Comparison of ENCODE assay signal across 8 cellular contexts in genomic region chr1:32181065-32181464, GRCh38. TPM values are rescaled to one million over a fixed set of nuclear protein-coding genes. Genes with fewer than 3 reads are reported as not detected.
DNase-seq lines count a peak whose midpoint lies in the region; ATAC-seq and TF ChIP-seq lines count a peak whose summit lies in the region.

No MANE protein-coding gene starts in this region.

- peak overlapping the region; percentile 85 to 100 (median 92) for H3K4me3 Mint-ChIP-seq in CD4-positive, CD25-positive, alpha-beta regulatory T cell

- peak overlapping the region; percentile 74 to 91 (median 90) for H3K27ac Mint-ChIP-seq in CD4-positive, CD25-positive, alpha-beta regulatory T cell

- H3K27me3 ChIP-seq in CD4-positive, CD25-positive, alpha-beta regulatory T cell (ENCODE audit: control insufficient read depth, insufficient read depth, low read length): no peaks in the 10 kb centered on the region
- no peaks in the 10 kb centered on the region for H3K27me3 ChIP-seq in effector memory CD4-positive, alpha-beta T cell (replicated peaks; ENCODE audit: control insufficient read depth, insufficient read depth, low read length, poor library complexity, severe bottlenecking)
- no peaks in the 10 kb centered on the region for H3K27me3 ChIP-seq in neuron (ENCODE audit: insufficient read depth, low read length)

- ATAC-seq in CD4-positive, CD25-positive, alpha-beta regulatory T cell (ENCODE audit: low read depth in 2 of 2): no peak
- ATAC-seq in HG02852 (IDR thresholded peaks at IDR 0.05; ENCODE audit: unreplicated experiment) (no peak), left colon (no peak)

- H3K9me3 ChIP-seq in CD4-positive, CD25-positive, alpha-beta regulatory T cell (ENCODE audit: control insufficient read depth in 2 of 2, low read length in 2 of 2): no peaks in the 10 kb centered on the region
- no peaks in the 10 kb centered on the region for H3K9me3 ChIP-seq in effector memory CD4-positive, alpha-beta T cell (ENCODE audit: control insufficient read depth, low read length)
- H3K9me3 ChIP-seq in neuron (ENCODE audit: low read length): no peaks in the 10 kb centered on the region

- in situ Hi-C loops in GM13977 (cut with MboI; ENCODE audit: low pct_unique_long_range_greater_than_20kb, low sequenced_read_pairs, unreplicated experiment): no loop called here

- TF ChIP-seq POLR2A in NB4 (IDR thresholded peaks at IDR 0.05; ENCODE audit: extremely low read depth, insufficient read length): no peak

- H3K27me3 Mint-ChIP-seq in CD4-positive, CD25-positive, alpha-beta regulatory T cell: no peaks in the 10 kb centered on the region

- peaks cover 48% of the 10 kb centered on the region for H3K4me1 ChIP-seq in CD4-positive, CD25-positive, alpha-beta regulatory T cell (ENCODE audit: control insufficient read depth, insufficient read depth, low read length, poor library complexity, severe bottlenecking)
- peaks cover 20% of the 10 kb centered on the region for H3K4me1 ChIP-seq in effector memory CD4-positive, alpha-beta T cell (ENCODE audit: control insufficient read depth, insufficient read depth, low read length, poor library complexity, severe bottlenecking)
- H3K4me1 ChIP-seq in neuron (ENCODE audit: insufficient read depth, low read length): peaks cover 19% of the 10 kb centered on the region

- H3K36me3 ChIP-seq in CD4-positive, CD25-positive, alpha-beta regulatory T cell (ENCODE audit: control insufficient read depth, insufficient read depth, low read length): peaks cover 22% of the 10 kb centered on the region
- H3K36me3 ChIP-seq in effector memory CD4-positive, alpha-beta T cell (ENCODE audit: control insufficient read depth, insufficient read depth, low read length): peaks cover 23% of the 10 kb centered on the region
- H3K36me3 ChIP-seq in neuron (ENCODE audit: insufficient read depth, low read length): peaks cover 42% of the 10 kb centered on the region

- intact Hi-C loops in left colon (cut with DNase I, micrococcal nuclease): no loop called here

- TF ChIP-seq CTCF in NB4 (IDR thresholded peaks at IDR 0.05; ENCODE audit: low read depth, low read length): no peak
- TF ChIP-seq CTCF in GM13977 (IDR thresholded peaks at IDR 0.05; ENCODE audit: extremely low read depth, insufficient read depth, missing control alignments): no peak

- no peak for DNase-seq in CD4-positive, CD25-positive, alpha-beta regulatory T cell
- DNase-seq in NB4 (ENCODE audit: low read depth) (no peak), left colon (no peak), GM13977 (ENCODE audit: low spot score) (no peak)
- no peak for DNase-seq in effector memory CD4-positive, alpha-beta T cell
- no peak for DNase-seq in effector CD8-positive, alpha-beta T cell (lab: John Stamatoyannopoulos, UW)

- H3K27ac ChIP-seq in CD4-positive, CD25-positive, alpha-beta regulatory T cell (ENCODE audit: insufficient read depth, low read length, poor library complexity, severe bottlenecking): peak overlapping the region; percentile 85
- no peak overlapping the region for H3K27ac ChIP-seq in effector memory CD4-positive, alpha-beta T cell (ENCODE audit: insufficient read depth, low read length, poor library complexity, severe bottlenecking)

- peaks cover 0 to 1% (median 0%) of the 10 kb centered on the region in 7 donors for H3K9me3 Mint-ChIP-seq in CD4-positive, CD25-positive, alpha-beta regulatory T cell

- H3K36me3 Mint-ChIP-seq in CD4-positive, CD25-positive, alpha-beta regulatory T cell: peaks cover 24% of the 10 kb centered on the region

- H3K4me3 ChIP-seq in CD4-positive, CD25-positive, alpha-beta regulatory T cell (ENCODE audit: low read depth, low read length): peak overlapping the region; percentile 82
- H3K4me3 ChIP-seq in NB4 (ENCODE audit: low read depth, low read length): peak overlapping the region; percentile 91
- peak overlapping the region; percentile 26 for H3K4me3 ChIP-seq in effector memory CD4-positive, alpha-beta T cell (ENCODE audit: insufficient read depth, low read depth, low read length, poor library complexity, severe bottlenecking)
- peak overlapping the region; percentile 76 for H3K4me3 ChIP-seq in neuron (ENCODE audit: low read length)

- H2AFZ ChIP-seq in neuron (ENCODE audit: low read depth, low read length): no peak overlapping the region

- H3K4me1 Mint-ChIP-seq in CD4-positive, CD25-positive, alpha-beta regulatory T cell: peaks cover 14 to 60% (median 40%) of the 10 kb centered on the region in 4 donors

RNA-seq across cellular contexts. Expression of gene TXLNA, which starts 1.6 kb away (rescaled TPM):
- total RNA-seq in CD4-positive, CD25-positive, alpha-beta regulatory T cell: 30.9 TPM
- 10 to 100 TPM; 22.4 to 30.0 (median 24.0) TPM for polyA plus RNA-seq in CD4-positive, CD25-positive, alpha-beta regulatory T cell
- 10 to 100 TPM; 34.5 to 37.6 TPM for total RNA-seq in left colon

RNA-seq across cellular contexts. Expression of gene CCDC28B, which starts 19.3 kb away (rescaled TPM):
- 10.3 TPM for total RNA-seq in CD4-positive, CD25-positive, alpha-beta regulatory T cell
- polyA plus RNA-seq in CD4-positive, CD25-positive, alpha-beta regulatory T cell: 10 to 100 TPM; 12.0 to 15.5 (median 14.1) TPM
- 1 to 10 TPM; 1.3 to 2.3 TPM for total RNA-seq in left colon

RNA-seq across cellular contexts. Expression of gene IQCC, which starts 24.4 kb away (rescaled TPM):
- total RNA-seq in CD4-positive, CD25-positive, alpha-beta regulatory T cell: 2.7 TPM
- polyA plus RNA-seq in CD4-positive, CD25-positive, alpha-beta regulatory T cell: 1 to 10 TPM in 3 of 4 donors, under 1 TPM in 1; 0.68 to 1.8 (median 1.5) TPM
- total RNA-seq in left colon: 1 to 10 TPM; 1.3 to 1.8 TPM

RNA-seq across cellular contexts. Expression of gene DCDC2B, which starts 27.8 kb away (rescaled TPM):
- total RNA-seq in CD4-positive, CD25-positive, alpha-beta regulatory T cell: not detected
- polyA plus RNA-seq in CD4-positive, CD25-positive, alpha-beta regulatory T cell: under 1 TPM in 1 of 4 donors, not detected in 3; 0.09 TPM
- not detected for total RNA-seq in left colon

RNA-seq across cellular contexts. Expression of gene TMEM234, which starts 41.1 kb away (rescaled TPM):
- total RNA-seq in CD4-positive, CD25-positive, alpha-beta regulatory T cell: 14.2 TPM
- 1 to 10 TPM; 4.6 to 6.2 (median 5.5) TPM for polyA plus RNA-seq in CD4-positive, CD25-positive, alpha-beta regulatory T cell
- 10 to 100 TPM; 24.2 to 28.0 TPM for total RNA-seq in left colon

Comparison
In these comparisons a context has a peak if more than half of its experiments do, and no peak if none do; other contexts are left out.
1. H3K4me3 ChIP-seq: peak in every context shown above with its lines; median percentile 91 in NB4; 82 in CD4-positive, CD25-positive, alpha-beta regulatory T cell; 76 in neuron; 26 in effector memory CD4-positive, alpha-beta T cell.